Comparison of ENCODE assay signal across 8 cellular contexts in the genomic region with DNA sequence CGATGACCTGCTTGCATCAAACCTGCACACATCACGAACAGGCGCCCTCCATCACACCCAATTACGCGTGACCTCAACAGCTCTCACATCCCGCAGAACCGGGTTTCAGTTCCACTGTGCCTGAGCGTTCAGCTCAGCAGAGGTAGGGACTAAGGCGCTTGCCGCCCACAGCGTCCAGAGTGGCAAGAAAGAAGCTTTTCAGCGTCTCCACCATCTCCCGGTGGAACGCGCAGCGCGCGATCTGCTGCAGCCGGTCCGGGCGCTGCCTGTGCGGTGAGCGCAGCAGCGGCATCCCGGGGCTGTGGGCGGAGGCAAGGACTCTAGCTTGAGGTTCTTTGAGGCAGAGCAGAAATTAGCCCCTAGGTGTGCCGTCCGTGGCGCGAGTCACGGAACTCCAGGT. TPM values are rescaled to one million over a fixed set of nuclear protein-coding genes. Genes with fewer than 3 reads are reported as not detected.
A peak's percentile ranks its signal among the peaks of the same experiment; 100 is the strongest.
DNase-seq lines count a peak whose midpoint lies in the region; ATAC-seq and TF ChIP-seq lines count a peak whose summit lies in the region.

No MANE protein-coding gene starts in this region.

- TF ChIP-seq CTCF in Caco-2 (IDR thresholded peaks at IDR 0.05; ENCODE audit: insufficient read depth in 1 of 2, low read depth in 1 of 2, low read length in 1 of 2, severe bottlenecking in 1 of 2, unreplicated experiment in 1 of 2): no peak

- no peaks in the 10 kb centered on the region for H3K36me3 Mint-ChIP-seq in activated T-cell treated with anti-CD3 and anti-CD28 coated beads, Interleukin-2, amount 50 U/mL, for 24 hours (ENCODE audit: low read depth)
- H3K36me3 Mint-ChIP-seq in Caco-2 (ENCODE audit: insufficient read depth, unreplicated experiment): no peaks in the 10 kb centered on the region

- no peak overlapping the region for H3K27ac ChIP-seq in right cardiac atrium (ENCODE audit: low read length)

- H3K9me3 Mint-ChIP-seq in activated T-cell treated with anti-CD3 and anti-CD28 coated beads, Interleukin-2, amount 50 U/mL, for 24 hours: no peaks in the 10 kb centered on the region
- H3K9me3 Mint-ChIP-seq in Caco-2 (ENCODE audit: unreplicated experiment): no peaks in the 10 kb centered on the region

- CTCF ChIA-PET in Caco-2 (lab: Charles Lee): no interaction called here

- POLR2A ChIA-PET in Caco-2 (lab: Charles Lee): interaction anchor here (0.7 kb wide), 1 partner anchor 1695 kb away, joined by 4 read pairs; no protein-coding TSS in a partner anchor

- intact Hi-C loops in right cardiac atrium (cut with DNase I): no loop called here
- intact Hi-C loops in Caco-2 (cut with micrococcal nuclease; ENCODE audit: unreplicated experiment): loop anchor here (2.0 to 10.0 kb wide), 2 partner anchors 65 to 231 kb away; no protein-coding TSS in a partner anchor

- BruUV-seq in Caco-2 (replicated peaks; lab: Mats Ljungman, UMichigan): no TSS peak

- H3K27ac Mint-ChIP-seq in activated T-cell treated with anti-CD3 and anti-CD28 coated beads, Interleukin-2, amount 50 U/mL, for 24 hours: no peak overlapping the region
- no peak overlapping the region for H3K27ac Mint-ChIP-seq in Caco-2 (ENCODE audit: unreplicated experiment)

- H3K4me1 ChIP-seq in right cardiac atrium (ENCODE audit: control insufficient read depth, insufficient read depth, low read length) (peaks cover 4% of the 10 kb centered on the region), Caco-2 (no peaks in the 10 kb centered on the region)

- H3K36me3 ChIP-seq in Caco-2 (ENCODE audit: control insufficient read depth, insufficient read depth, low read length): no peaks in the 10 kb centered on the region

- peaks cover 82% of the 10 kb centered on the region for H3K27me3 Mint-ChIP-seq in activated T-cell treated with anti-CD3 and anti-CD28 coated beads, Interleukin-2, amount 50 U/mL, for 24 hours
- H3K27me3 Mint-ChIP-seq in Caco-2 (ENCODE audit: insufficient read depth, unreplicated experiment): peaks cover 27% of the 10 kb centered on the region

- under 1% methylated on average over 31 of the region's 31 CpGs for WGBS in right cardiac atrium

- ATAC-seq in HG02759 (IDR thresholded peaks at IDR 0.05; ENCODE audit: unreplicated experiment) (peak; percentile 57), right cardiac atrium (peak; percentile 29 to 44)

- peak overlapping the region; percentile 75 for H3K4me3 Mint-ChIP-seq in activated T-cell treated with anti-CD3 and anti-CD28 coated beads, Interleukin-2, amount 50 U/mL, for 24 hours
- no peak overlapping the region for H3K4me3 Mint-ChIP-seq in Caco-2 (ENCODE audit: unreplicated experiment)

- DNase-seq in EL: peak; percentile 8
- peak; percentile 65 for DNase-seq in activated T-cell treated with anti-CD3 and anti-CD28 coated beads, Interleukin-2, amount 50 U/mL, for 24 hours
- DNase-seq in right cardiac atrium: peak in 1 of 3 donors; percentile 37
- peak; percentile 18 to 22 for DNase-seq in stimulated activated CD4-positive, alpha-beta T cell treated with anti-CD3 and anti-CD28 coated beads, Interleukin-2, amount 100 ng/mL, for 48 hours
- no peak for DNase-seq in Caco-2
- no peak for DNase-seq in midbrain (lab: John Stamatoyannopoulos, UW)
- DNase-seq in UCSD-AML1 (lab: John Stamatoyannopoulos, UW; ENCODE audit: unreplicated experiment): no peak

- H3K4me1 Mint-ChIP-seq in activated T-cell treated with anti-CD3 and anti-CD28 coated beads, Interleukin-2, amount 50 U/mL, for 24 hours (ENCODE audit: low read depth): peaks cover 35% of the 10 kb centered on the region
- H3K4me1 Mint-ChIP-seq in Caco-2 (ENCODE audit: low read depth, unreplicated experiment): no peaks in the 10 kb centered on the region

- H3K27me3 ChIP-seq in right cardiac atrium (ENCODE audit: control insufficient read depth, insufficient read depth) (no peaks in the 10 kb centered on the region), Caco-2 (replicated peaks; ENCODE audit: control insufficient read depth, insufficient read depth, low read length) (peaks cover 1% of the 10 kb centered on the region)

- H3K9me3 ChIP-seq in right cardiac atrium (ENCODE audit: control insufficient read depth, low read length) (no peaks in the 10 kb centered on the region), Caco-2 (no peaks in the 10 kb centered on the region)

- H3K4me3 ChIP-seq in right cardiac atrium (ENCODE audit: low read length) (no peak overlapping the region), Caco-2 (ENCODE audit: low read depth, low read length) (no peak overlapping the region)

RNA-seq across cellular contexts. Expression of a gene that starts 1.5 kb away (rescaled TPM):
- total RNA-seq in right cardiac atrium (not detected), Caco-2 (2022) (not detected in 2 replicates)
- polyA plus RNA-seq in right cardiac atrium: 0.20 TPM

Comparison
In these comparisons a context has a peak if more than half of its experiments do, and no peak if none do; other contexts are left out.
1. DNase-seq: peak in EL (single experiment), activated T-cell treated with anti-CD3 and anti-CD28 coated beads, Interleukin-2, amount 50 U/mL, for 24 hours (single experiment) and stimulated activated CD4-positive, alpha-beta T cell treated with anti-CD3 and anti-CD28 coated beads, Interleukin-2, amount 100 ng/mL, for 48 hours (2 of 2); none in Caco-2 (0 of 2), midbrain (single experiment) and UCSD-AML1 (single experiment).